9 cellular contexts compared by ENCODE assay signal in genomic region chr14:106883218-106883692, GRCh38.
DNase-seq lines count a peak whose midpoint lies in the region; ATAC-seq and TF ChIP-seq lines count a peak whose summit lies in the region.
"Had no signal": no experiment of that assay in that cellular context is flagged by ENCODE, and none has a peak within 500 bp of the region (broad histone marks: within the 10 kb centered on the region; RNA-seq: fewer than 3 reads in every experiment).

No MANE protein-coding gene starts in this region.

- H2AFZ ChIP-seq in parathyroid adenoma: no peak overlapping the region

- peak; percentile 1 for DNase-seq in ELF-1 (ENCODE audit: low read depth, low spot score)
- peak; percentile 31 for DNase-seq in NCI-H69 (lab: John Stamatoyannopoulos, UW)
- DNase-seq in chondrocyte (ENCODE audit: low spot score): no peak
- no peak for DNase-seq in sciatic nerve (ENCODE audit: low spot score)
- no peak for DNase-seq in activated T-helper 1 cell treated with anti-CD3 and anti-CD28 coated beads, Interleukin-12 subunit alpha, Interleukin-12 subunit beta, Interleukin-2, Interleukin-4 antibody, amounts not matched to agents 30 ng/mL and 10 ng/mL and 1 ng/mL, durations not matched to agents 14 hours and 24 hours and 36 hours (ENCODE audit: low spot score)
- DNase-seq: activated gamma-delta T cell treated with Interleukin-2 at 50 U/mL for 16 hours had no signal

- intact Hi-C loops in sciatic nerve (cut with DNase I): no loop called here
- intact Hi-C loops in activated T-helper 1 cell treated with anti-CD3 and anti-CD28 coated beads, Interleukin-12 subunit alpha, Interleukin-12 subunit beta, Interleukin-2, Interleukin-4 antibody, amounts not matched to agents 30 ng/mL and 10 ng/mL and 1 ng/mL, durations not matched to agents 14 hours and 24 hours and 36 hours (cut with micrococcal nuclease): no loop called here

- no peaks in the 10 kb centered on the region for H3K36me3 Mint-ChIP-seq in chondrocyte (ENCODE audit: low read depth)
- no peaks in the 10 kb centered on the region for H3K36me3 Mint-ChIP-seq in activated T-helper 1 cell treated with anti-CD3 and anti-CD28 coated beads, Interleukin-12 subunit alpha, Interleukin-12 subunit beta, Interleukin-2, Interleukin-4 antibody, amounts not matched to agents 30 ng/mL and 10 ng/mL and 1 ng/mL, durations not matched to agents 14 hours and 24 hours and 36 hours (ENCODE audit: low read depth)

- H3K27me3 ChIP-seq in parathyroid adenoma (ENCODE audit: control insufficient read depth, insufficient read depth, low read length): no peaks in the 10 kb centered on the region

- H3K9me3 Mint-ChIP-seq in chondrocyte (ENCODE audit: low read depth): peaks cover 5% of the 10 kb centered on the region
- no peaks in the 10 kb centered on the region for H3K9me3 Mint-ChIP-seq in activated T-helper 1 cell treated with anti-CD3 and anti-CD28 coated beads, Interleukin-12 subunit alpha, Interleukin-12 subunit beta, Interleukin-2, Interleukin-4 antibody, amounts not matched to agents 30 ng/mL and 10 ng/mL and 1 ng/mL, durations not matched to agents 14 hours and 24 hours and 36 hours

- H3K27ac Mint-ChIP-seq in chondrocyte (ENCODE audit: unreplicated experiment): no peak overlapping the region
- H3K27ac Mint-ChIP-seq in activated T-helper 1 cell treated with anti-CD3 and anti-CD28 coated beads, Interleukin-12 subunit alpha, Interleukin-12 subunit beta, Interleukin-2, Interleukin-4 antibody, amounts not matched to agents 30 ng/mL and 10 ng/mL and 1 ng/mL, durations not matched to agents 14 hours and 24 hours and 36 hours: no peak overlapping the region

- H3K79me2 ChIP-seq in parathyroid adenoma: no peaks in the 10 kb centered on the region

- H3K4me1 ChIP-seq in parathyroid adenoma: no peaks in the 10 kb centered on the region

- TF ChIP-seq CTCF in chondrocyte (IDR thresholded peaks at IDR 0.05): peak; percentile 75
- peak; percentile 35 for TF ChIP-seq CTCF in parathyroid adenoma (IDR thresholded peaks at IDR 0.05)

- H3K27me3 Mint-ChIP-seq in chondrocyte (ENCODE audit: low read depth): no peaks in the 10 kb centered on the region
- H3K27me3 Mint-ChIP-seq in activated T-helper 1 cell treated with anti-CD3 and anti-CD28 coated beads, Interleukin-12 subunit alpha, Interleukin-12 subunit beta, Interleukin-2, Interleukin-4 antibody, amounts not matched to agents 30 ng/mL and 10 ng/mL and 1 ng/mL, durations not matched to agents 14 hours and 24 hours and 36 hours (ENCODE audit: insufficient read depth): peaks cover 3% of the 10 kb centered on the region

- no peak overlapping the region for H3K9ac ChIP-seq in parathyroid adenoma

- no peaks in the 10 kb centered on the region for H3K9me3 ChIP-seq in parathyroid adenoma (ENCODE audit: control insufficient read depth, low read length)

- H3K4me3 ChIP-seq in parathyroid adenoma (ENCODE audit: low read depth, low read length): no peak overlapping the region

- ATAC-seq in GM19452 (IDR thresholded peaks at IDR 0.05; ENCODE audit: unreplicated experiment) (no peak), HG03457 (IDR thresholded peaks at IDR 0.05; ENCODE audit: unreplicated experiment) (no peak), sciatic nerve (no peak)

- H3K36me3 ChIP-seq in parathyroid adenoma (ENCODE audit: control insufficient read depth, insufficient read depth, low read length): no peaks in the 10 kb centered on the region

- H3K4me3 Mint-ChIP-seq in chondrocyte (ENCODE audit: unreplicated experiment): no peak overlapping the region
- H3K4me3 Mint-ChIP-seq in activated T-helper 1 cell treated with anti-CD3 and anti-CD28 coated beads, Interleukin-12 subunit alpha, Interleukin-12 subunit beta, Interleukin-2, Interleukin-4 antibody, amounts not matched to agents 30 ng/mL and 10 ng/mL and 1 ng/mL, durations not matched to agents 14 hours and 24 hours and 36 hours: no peak overlapping the region

- H3K27ac ChIP-seq in parathyroid adenoma: no peak overlapping the region

- no peak overlapping the region for H3K4me2 ChIP-seq in parathyroid adenoma (ENCODE audit: low read length)

- no peaks in the 10 kb centered on the region for H3K4me1 Mint-ChIP-seq in chondrocyte (ENCODE audit: low read depth)
- no peaks in the 10 kb centered on the region for H3K4me1 Mint-ChIP-seq in activated T-helper 1 cell treated with anti-CD3 and anti-CD28 coated beads, Interleukin-12 subunit alpha, Interleukin-12 subunit beta, Interleukin-2, Interleukin-4 antibody, amounts not matched to agents 30 ng/mL and 10 ng/mL and 1 ng/mL, durations not matched to agents 14 hours and 24 hours and 36 hours (ENCODE audit: low read depth)

Comparison
In these comparisons a context has a peak if more than half of its experiments do, and no peak if none do; other contexts are left out.
1. DNase-seq: peak in ELF-1 (single experiment) and NCI-H69 (single experiment); none in chondrocyte (single experiment), sciatic nerve (single experiment) and activated T-helper 1 cell treated with anti-CD3 and anti-CD28 coated beads, Interleukin-12 subunit alpha, Interleukin-12 subunit beta, Interleukin-2, Interleukin-4 antibody, amounts not matched to agents 30 ng/mL and 10 ng/mL and 1 ng/mL, durations not matched to agents 14 hours and 24 hours and 36 hours (single experiment).